18 cellular contexts compared by ENCODE assay signal in genomic region chr4:183493246-183493645, GRCh38.
"Had no signal": no experiment of that assay in that cellular context is flagged by ENCODE, and none has a peak within 500 bp of the region (broad histone marks: within the 10 kb centered on the region; RNA-seq: fewer than 3 reads in every experiment).

No MANE protein-coding gene starts in this region.

- H3K27me3 ChIP-seq: ascending aorta, tibial nerve, vagina had no signal

- H3K27ac ChIP-seq: ascending aorta, lower lobe of right lung, tibial nerve, vagina had no signal

- H3K4me1 ChIP-seq: ascending aorta, lower lobe of right lung, tibial nerve, vagina had no signal

- H3K36me3 ChIP-seq: ascending aorta, lower lobe of right lung, vagina had no signal

- H3K4me3 Mint-ChIP-seq: activated CD4-positive, alpha-beta T cell treated with anti-CD3 and anti-CD28 coated beads, Interleukin-2, amount 10 ng/mL, durations not matched to agents 7 days and 5 days; activated CD8-positive, alpha-beta T cell treated with anti-CD3 and anti-CD28 coated beads, Interleukin-2, amount 10 ng/mL, durations not matched to agents 7 days and 5 days; activated naive CD4-positive, alpha-beta T cell treated with anti-CD3 and anti-CD28 coated beads, Interleukin-2, amount 10 ng/mL, durations not matched to agents 7 days and 5 days; activated T-cell treated with anti-CD3 and anti-CD28 coated beads, Interleukin-2, amount 50 U/mL, for 4 hours; mesothelial cell of epicardium; nephron had no signal

- ATAC-seq: activated CD8-positive, alpha-beta T cell treated with anti-CD3 and anti-CD28 coated beads, Interleukin-2, amount 10 ng/mL, durations not matched to agents 7 days and 5 days; activated T-cell treated with anti-CD3 and anti-CD28 coated beads, Interleukin-2, amount 50 U/mL, for 4 hours; lower lobe of right lung; stimulated activated naive CD8-positive, alpha-beta T cell treated with anti-CD3 and anti-CD28 coated beads, Interleukin-15, Interleukin-2, amounts not matched to agents 100 U/mL and 50 U/mL, for 24 hours had no signal

- H3K27ac Mint-ChIP-seq: activated CD4-positive, alpha-beta T cell treated with anti-CD3 and anti-CD28 coated beads, Interleukin-2, amount 10 ng/mL, durations not matched to agents 7 days and 5 days; activated CD8-positive, alpha-beta T cell treated with anti-CD3 and anti-CD28 coated beads, Interleukin-2, amount 10 ng/mL, durations not matched to agents 7 days and 5 days; activated naive CD4-positive, alpha-beta T cell treated with anti-CD3 and anti-CD28 coated beads, Interleukin-2, amount 10 ng/mL, durations not matched to agents 7 days and 5 days; mesothelial cell of epicardium; nephron had no signal

- H3K9me3 Mint-ChIP-seq: activated naive CD4-positive, alpha-beta T cell treated with anti-CD3 and anti-CD28 coated beads, Interleukin-2, amount 10 ng/mL, durations not matched to agents 7 days and 5 days had no signal

- H3K4me3 ChIP-seq: ascending aorta, lower lobe of right lung, tibial nerve, vagina had no signal

- H3K9me3 ChIP-seq: lower lobe of right lung, vagina had no signal

- DNase-seq: activated CD4-positive, alpha-beta T cell treated with anti-CD3 and anti-CD28 coated beads, Interleukin-2, amount 10 ng/mL, durations not matched to agents 7 days and 5 days; activated CD8-positive, alpha-beta T cell treated with anti-CD3 and anti-CD28 coated beads, Interleukin-2, amount 10 ng/mL, durations not matched to agents 7 days and 5 days; activated effector memory CD4-positive, alpha-beta T cell treated with Interleukin-2 at 50 U/mL for 16 hours; activated naive CD4-positive, alpha-beta T cell treated with anti-CD3 and anti-CD28 coated beads, Interleukin-2, amount 10 ng/mL, durations not matched to agents 7 days and 5 days; activated T-cell treated with anti-CD3 and anti-CD28 coated beads, Interleukin-2, amount 50 U/mL, for 4 hours; effector CD4-positive, alpha-beta T cell; glutamatergic neuron; hypothalamus; lower lobe of right lung; stimulated activated CD4-positive, alpha-beta T cell treated with anti-CD3 and anti-CD28 coated beads, Interleukin-12 subunit alpha, Interleukin-12 subunit beta, amount 100 ng/mL, for 4 hours; stimulated activated CD4-positive, alpha-beta T cell treated with anti-CD3 and anti-CD28 coated beads, Interleukin-2, amount 100 ng/mL, for 24 hours; stimulated activated naive CD8-positive, alpha-beta T cell treated with anti-CD3 and anti-CD28 coated beads, Interleukin-15, Interleukin-2, amounts not matched to agents 100 U/mL and 50 U/mL, for 24 hours; substantia nigra had no signal

- H3K27me3 Mint-ChIP-seq: activated CD4-positive, alpha-beta T cell treated with anti-CD3 and anti-CD28 coated beads, Interleukin-2, amount 10 ng/mL, durations not matched to agents 7 days and 5 days; activated naive CD4-positive, alpha-beta T cell treated with anti-CD3 and anti-CD28 coated beads, Interleukin-2, amount 10 ng/mL, durations not matched to agents 7 days and 5 days had no signal

- H3K4me1 Mint-ChIP-seq: activated naive CD4-positive, alpha-beta T cell treated with anti-CD3 and anti-CD28 coated beads, Interleukin-2, amount 10 ng/mL, durations not matched to agents 7 days and 5 days; nephron had no signal
